ENCODE assay signal across 12 cellular contexts in the genomic region with DNA sequence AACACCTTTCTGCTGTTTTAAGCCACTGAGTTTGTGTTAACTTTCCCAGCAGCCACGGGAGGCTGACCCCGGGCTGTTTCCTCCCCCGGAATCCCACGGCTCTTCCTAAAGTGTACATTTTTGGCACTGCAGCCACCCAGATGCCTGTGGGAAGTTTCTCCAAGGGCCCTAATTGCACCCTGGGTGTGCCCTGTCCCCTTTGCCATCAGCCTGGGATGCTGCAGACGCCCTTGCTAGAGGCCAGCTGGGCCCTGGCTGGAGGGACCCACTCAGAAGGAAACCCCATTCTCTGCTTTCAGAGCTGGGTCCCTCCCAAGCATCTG.
DNase-seq lines count a peak whose midpoint lies in the region; ATAC-seq, FAIRE-seq and TF ChIP-seq lines count a peak whose summit lies in the region.
"Had no signal": no experiment of that assay in that cellular context is flagged by ENCODE, and none has a peak within 500 bp of the region (broad histone marks: within the 10 kb centered on the region; RNA-seq: fewer than 3 reads in every experiment).

No MANE protein-coding gene starts in this region.

- H3K36me3 ChIP-seq in HepG2 (replicated peaks in 1 of 2; ENCODE audit: control insufficient read depth in 1 of 2, insufficient read depth in 2 of 2, low read length in 2 of 2): no peaks in the 10 kb centered on the region
- no peaks in the 10 kb centered on the region for H3K36me3 ChIP-seq in right lobe of liver

- H3K9ac ChIP-seq in HepG2 (ENCODE audit: insufficient read depth, low read depth, low read length): no peak overlapping the region; the same call in 1 of the 2 replicates

- in situ Hi-C loops in HepG2 (cut with HindIII; ENCODE audit: extremely low pct_ligation_motif_present, low pct_unique_long_range_greater_than_20kb): loop anchor here (10.0 kb wide), 1 partner anchor 360 kb away; no protein-coding TSS in a partner anchor

- H3K4me3 ChIP-seq in HepG2 (replicated peaks in 1 of 3; ENCODE audit: insufficient read depth in 1 of 3, low read depth in 2 of 3, low read length in 3 of 3) (no peak overlapping the region), right lobe of liver (no peak overlapping the region), dorsolateral prefrontal cortex (peak overlapping the region in 1 of 59 donors; percentile 6)
- H3K4me3 ChIP-seq: K562 had no signal

- H3K4me1 Mint-ChIP-seq in type B pancreatic cell (ENCODE audit: unreplicated experiment): no peaks in the 10 kb centered on the region

- H3K4me3 Mint-ChIP-seq in type B pancreatic cell: no peak overlapping the region

- ATAC-seq in HepG2 (no peak), right lobe of liver (no peak)

- CTCF ChIA-PET in HepG2 (lab: Yijun Ruan, JAX; ENCODE audit: low intra/inter-chr PET ratio, low total read pairs): interaction anchor here (0.9 kb wide), 1 partner anchor 24 kb away, joined by 3 read pairs; no protein-coding TSS in a partner anchor
- CTCF ChIA-PET in RWPE1 (lab: Yijun Ruan, JAX): no interaction called here

- POLR2A ChIA-PET in HepG2 (lab: Yijun Ruan, JAX) (interaction anchor here (1.7 to 1.9 kb wide), 2 partner anchors 161 to 242 kb away, joined by 5 to 8 read pairs; no protein-coding TSS in a partner anchor), RWPE1 (lab: Yijun Ruan, JAX; ENCODE audit: low non-redundant PET) (no interaction called here)

- no peak overlapping the region for H2AFZ ChIP-seq in HepG2 (ENCODE audit: low read length)

- TF ChIP-seq POLR2A in HepG2 (IDR thresholded peaks at IDR 0.05; ENCODE audit: insufficient read depth in 1 of 2, low read depth in 2 of 2, low read length in 2 of 2) (no peak), right lobe of liver (IDR thresholded peaks at IDR 0.05) (no peak)

- WGBS in HepG2 (ENCODE audit: low lambda C conversion rate): 89% methylated on average over 5 of the region's 5 CpGs
- WGBS in right lobe of liver (ENCODE audit: insufficient coverage, low coverage, low lambda C conversion rate, missing lambda C conversion rate): 40% methylated on average over 1 of the region's 5 CpGs

- TF ChIP-seq RAD21 in HepG2 (CRISPR knock-in tag; IDR thresholded peaks at IDR 0.05): no peak

- H3K27ac ChIP-seq in HepG2 (ENCODE audit: extremely low read length, insufficient read depth, low read length): peak overlapping the region; percentile 64
- H3K27ac ChIP-seq in right lobe of liver: no peak overlapping the region
- H3K27ac ChIP-seq in dorsolateral prefrontal cortex: peak overlapping the region in 49 of 59 donors; percentile 7 to 90 (median 79)
- H3K27ac ChIP-seq in RWPE1: no peak overlapping the region

- H3K27me3 ChIP-seq in HepG2 (ENCODE audit: control insufficient read depth in 1 of 2, insufficient read depth in 2 of 2, low read length in 2 of 2) (no peaks in the 10 kb centered on the region), right lobe of liver (no peaks in the 10 kb centered on the region), dorsolateral prefrontal cortex (peaks cover 0 to 5% (median 0%) of the 10 kb centered on the region in 45 donors)

- no peaks in the 10 kb centered on the region for H3K36me3 Mint-ChIP-seq in type B pancreatic cell

- H3K79me2 ChIP-seq in HepG2 (ENCODE audit: insufficient read depth, low read length): no peaks in the 10 kb centered on the region

- intact Hi-C loops in HepG2 (cut with micrococcal nuclease; ENCODE audit: unreplicated experiment) (loop anchor here (1.0 kb wide), 1 partner anchor 23 kb away; no protein-coding TSS in a partner anchor), right lobe of liver (cut with DNase I) (no loop called here), dorsolateral prefrontal cortex (cut with DNase I) (loop anchor here in 1 of 2 donors (10.0 kb wide), 3 partner anchors 80 to 690 kb away; no protein-coding TSS in a partner anchor), posterior vena cava (cut with DNase I) (no loop called here)

- H4K20me1 ChIP-seq in HepG2 (ENCODE audit: insufficient read depth, low read length): no peaks in the 10 kb centered on the region

- no peaks in the 10 kb centered on the region for H3K9me3 ChIP-seq in HepG2 (ENCODE audit: low read length)
- no peaks in the 10 kb centered on the region for H3K9me3 ChIP-seq in right lobe of liver

- FAIRE-seq in HepG2 (lab: Jason Lieb, UNC): no peak
- FAIRE-seq: K562 had no signal

- H3K4me1 ChIP-seq in HepG2 (ENCODE audit: insufficient read depth, low read length) (peaks cover 66% of the 10 kb centered on the region), right lobe of liver (no peaks in the 10 kb centered on the region)

- TF ChIP-seq EP300 in HepG2 (IDR thresholded peaks at IDR 0.05; ENCODE audit: low read depth in 2 of 2, low read length in 2 of 2) (no peak), HepG2 (CRISPR knock-in tag; IDR thresholded peaks at IDR 0.05; ENCODE audit: borderline replicate concordance) (no peak)

- H3K9me3 Mint-ChIP-seq in type B pancreatic cell: no peaks in the 10 kb centered on the region

- no TSS peak for BruUV-seq in HepG2 (replicated peaks; lab: Mats Ljungman, UMichigan)

- peaks cover 7% of the 10 kb centered on the region for H3K27me3 Mint-ChIP-seq in type B pancreatic cell

- DNase-seq in HepG2 (ENCODE audit: low spot score) (no peak), right lobe of liver (no peak), dorsolateral prefrontal cortex (peak in 1 of 10 donors; percentile 19), posterior vena cava (ENCODE audit: low spot score) (peak; percentile 16), type B pancreatic cell (ENCODE audit: extremely low spot score, unreplicated experiment) (peak; percentile 57), RWPE1 (ENCODE audit: low spot score) (no peak), T1000 (lab: John Stamatoyannopoulos, UW) (no peak), T-helper 2 cell (no peak)
- DNase-seq: DND-41, NCI-H187 treated with DMSO at 0.1 percent for 48 hours, NCI-H446 had no signal

- TF ChIP-seq CTCF in HepG2 (CRISPR knock-in tag; IDR thresholded peaks at IDR 0.05) (no peak), right lobe of liver (IDR thresholded peaks at IDR 0.05) (no peak), dorsolateral prefrontal cortex (IDR thresholded peaks at IDR 0.05 in 54 of 56, conservative IDR thresholded peaks at IDR 0.05 in 2 of 56; ENCODE audit: low read depth in 1 of 56, partially characterized antibody in 56 of 56) (no peak), type B pancreatic cell (conservative IDR thresholded peaks at IDR 0.05) (no peak), RWPE1 (conservative IDR thresholded peaks at IDR 0.05; ENCODE audit: low read depth) (no peak)

- peak overlapping the region; percentile 62; the same call in 1 of the 2 replicates for H3K4me2 ChIP-seq in HepG2 (ENCODE audit: low read depth, low read length)

- H3K27ac Mint-ChIP-seq in type B pancreatic cell: no peak overlapping the region

TF ChIP-seq in HepG2, 621 proteins besides CTCF, POLR2A, EP300 and RAD21 (continues in another document):
- TF ChIP-seq RXRA (CRISPR knock-in tag; IDR thresholded peaks at IDR 0.05): no peak
- TF ChIP-seq, protein P1, sequence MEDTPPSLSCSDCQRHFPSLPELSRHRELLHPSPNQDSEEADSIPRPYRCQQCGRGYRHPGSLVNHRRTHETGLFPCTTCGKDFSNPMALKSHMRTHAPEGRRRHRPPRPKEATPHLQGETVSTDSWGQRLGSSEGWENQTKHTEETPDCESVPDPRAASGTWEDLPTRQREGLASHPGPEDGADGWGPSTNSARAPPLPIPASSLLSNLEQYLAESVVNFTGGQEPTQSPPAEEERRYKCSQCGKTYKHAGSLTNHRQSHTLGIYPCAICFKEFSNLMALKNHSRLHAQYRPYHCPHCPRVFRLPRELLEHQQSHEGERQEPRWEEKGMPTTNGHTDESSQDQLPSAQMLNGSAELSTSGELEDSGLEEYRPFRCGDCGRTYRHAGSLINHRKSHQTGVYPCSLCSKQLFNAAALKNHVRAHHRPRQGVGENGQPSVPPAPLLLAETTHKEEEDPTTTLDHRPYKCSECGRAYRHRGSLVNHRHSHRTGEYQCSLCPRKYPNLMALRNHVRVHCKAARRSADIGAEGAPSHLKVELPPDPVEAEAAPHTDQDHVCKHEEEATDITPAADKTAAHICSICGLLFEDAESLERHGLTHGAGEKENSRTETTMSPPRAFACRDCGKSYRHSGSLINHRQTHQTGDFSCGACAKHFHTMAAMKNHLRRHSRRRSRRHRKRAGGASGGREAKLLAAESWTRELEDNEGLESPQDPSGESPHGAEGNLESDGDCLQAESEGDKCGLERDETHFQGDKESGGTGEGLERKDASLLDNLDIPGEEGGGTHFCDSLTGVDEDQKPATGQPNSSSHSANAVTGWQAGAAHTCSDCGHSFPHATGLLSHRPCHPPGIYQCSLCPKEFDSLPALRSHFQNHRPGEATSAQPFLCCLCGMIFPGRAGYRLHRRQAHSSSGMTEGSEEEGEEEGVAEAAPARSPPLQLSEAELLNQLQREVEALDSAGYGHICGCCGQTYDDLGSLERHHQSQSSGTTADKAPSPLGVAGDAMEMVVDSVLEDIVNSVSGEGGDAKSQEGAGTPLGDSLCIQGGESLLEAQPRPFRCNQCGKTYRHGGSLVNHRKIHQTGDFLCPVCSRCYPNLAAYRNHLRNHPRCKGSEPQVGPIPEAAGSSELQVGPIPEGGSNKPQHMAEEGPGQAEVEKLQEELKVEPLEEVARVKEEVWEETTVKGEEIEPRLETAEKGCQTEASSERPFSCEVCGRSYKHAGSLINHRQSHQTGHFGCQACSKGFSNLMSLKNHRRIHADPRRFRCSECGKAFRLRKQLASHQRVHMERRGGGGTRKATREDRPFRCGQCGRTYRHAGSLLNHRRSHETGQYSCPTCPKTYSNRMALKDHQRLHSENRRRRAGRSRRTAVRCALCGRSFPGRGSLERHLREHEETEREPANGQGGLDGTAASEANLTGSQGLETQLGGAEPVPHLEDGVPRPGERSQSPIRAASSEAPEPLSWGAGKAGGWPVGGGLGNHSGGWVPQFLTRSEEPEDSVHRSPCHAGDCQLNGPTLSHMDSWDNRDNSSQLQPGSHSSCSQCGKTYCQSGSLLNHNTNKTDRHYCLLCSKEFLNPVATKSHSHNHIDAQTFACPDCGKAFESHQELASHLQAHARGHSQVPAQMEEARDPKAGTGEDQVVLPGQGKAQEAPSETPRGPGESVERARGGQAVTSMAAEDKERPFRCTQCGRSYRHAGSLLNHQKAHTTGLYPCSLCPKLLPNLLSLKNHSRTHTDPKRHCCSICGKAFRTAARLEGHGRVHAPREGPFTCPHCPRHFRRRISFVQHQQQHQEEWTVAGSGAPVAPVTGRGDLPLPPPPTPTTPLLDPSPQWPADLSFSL (CRISPR knock-in tag; IDR thresholded peaks at IDR 0.05): no peak
- TF ChIP-seq RFXANK (CRISPR knock-in tag; IDR thresholded peaks at IDR 0.05): no peak

Comparison
In these comparisons a context has a peak if more than half of its experiments do, and no peak if none do; other contexts are left out.
1. H3K27ac ChIP-seq: peak in HepG2 (single experiment) and dorsolateral prefrontal cortex (49 of 59); none in right lobe of liver (0 of 3) and RWPE1 (single experiment).
2. DNase-seq: peak in posterior vena cava (single experiment) and type B pancreatic cell (single experiment); none in HepG2 (single experiment), right lobe of liver (0 of 3), RWPE1 (single experiment), T1000 (single experiment) and T-helper 2 cell (0 of 5).